Comparison of ENCODE assay signal across 8 cellular contexts in the genomic region with DNA sequence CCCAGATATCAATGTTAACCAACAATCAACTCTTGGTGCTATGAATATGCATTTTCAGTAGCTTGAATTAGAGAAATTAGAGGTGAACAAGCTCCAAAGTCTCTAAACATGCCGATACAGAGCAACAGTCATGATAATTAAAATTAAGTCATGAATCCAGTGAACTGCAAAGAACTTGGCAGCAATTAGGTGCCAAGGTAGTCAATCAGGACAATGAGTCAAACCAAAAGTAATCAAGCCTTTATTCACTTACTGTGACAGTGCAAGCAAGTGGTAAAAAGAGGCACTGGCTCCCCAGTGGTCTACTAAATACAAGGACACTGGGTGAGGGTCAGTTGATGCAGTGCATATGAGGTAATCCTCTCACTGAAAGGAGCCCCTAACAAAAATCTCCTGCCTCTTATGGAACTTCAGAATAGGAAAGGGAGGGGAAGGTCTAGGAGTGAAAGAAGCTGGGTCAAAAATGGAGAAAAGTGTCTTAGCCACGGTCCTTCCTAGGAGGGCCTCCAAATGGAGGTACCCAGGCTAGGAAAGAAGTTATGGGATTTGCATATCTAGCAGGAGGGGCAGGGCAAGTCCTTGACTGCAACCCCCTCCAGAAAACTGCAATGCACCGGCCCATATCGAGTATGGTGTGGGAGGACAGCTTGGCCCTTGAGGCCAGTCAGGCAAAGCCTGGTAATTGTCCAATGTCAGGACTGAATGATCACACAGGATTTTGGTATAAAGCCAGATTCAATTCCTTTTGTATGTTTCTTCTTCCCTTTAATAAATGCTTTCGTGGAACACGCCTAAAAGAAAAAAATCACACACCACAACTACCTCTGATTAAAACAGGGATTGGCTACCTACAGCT. TPM values are rescaled to one million over a fixed set of nuclear protein-coding genes. Genes with fewer than 3 reads are reported as not detected.
A peak's percentile ranks its signal among the peaks of the same experiment; 100 is the strongest.
DNase-seq lines count a peak whose midpoint lies in the region; ATAC-seq and TF ChIP-seq lines count a peak whose summit lies in the region.

No MANE protein-coding gene starts in this region.

- H2AFZ ChIP-seq in fibroblast of lung (ENCODE audit: low read length), result no peak overlapping the region

- no peaks in the 10 kb centered on the region for H3K27me3 ChIP-seq in RWPE2 (ENCODE audit: insufficient read depth, poor library complexity, severe bottlenecking)
- no peaks in the 10 kb centered on the region for H3K27me3 ChIP-seq in fibroblast of lung (ENCODE audit: control insufficient read depth, insufficient read depth, low read length)

- H3K9me3 ChIP-seq in RWPE2 (ENCODE audit: severe bottlenecking) (no peaks in the 10 kb centered on the region), fibroblast of lung (ENCODE audit: control insufficient read depth, insufficient read depth, low read depth, low read length) (no peaks in the 10 kb centered on the region)

- H3K36me3 ChIP-seq in RWPE2 (ENCODE audit: low read depth) (peaks cover 55% of the 10 kb centered on the region), fibroblast of lung (ENCODE audit: control insufficient read depth, insufficient read depth, low read length) (peaks cover 2% of the 10 kb centered on the region)

- TF ChIP-seq CTCF in GM12865 (IDR thresholded peaks at IDR 0.05; ENCODE audit: insufficient read depth, low read depth, low read length, missing control alignments) (no peak), RWPE2 (IDR thresholded peaks at IDR 0.05; ENCODE audit: poor library complexity, severe bottlenecking) (no peak), fibroblast of lung (conservative IDR thresholded peaks at IDR 0.05 in 1 of 2, IDR thresholded peaks at IDR 0.05 in 1 of 2; ENCODE audit: low read depth in 1 of 2, low read length in 2 of 2) (no peak)

- DNase-seq in GM12865 (ENCODE audit: low read depth), result peak; percentile 34
- DNase-seq in RWPE2 (ENCODE audit: low spot score), result no peak
- DNase-seq in fibroblast of lung (ENCODE audit: low read depth in 2 of 2), result no peak
- peak; percentile 81 for DNase-seq in renal cortical epithelial cell (ENCODE audit: low read depth)
- no peak for DNase-seq in RPMI8226
- DNase-seq in retina, result no peak
- no peak for DNase-seq in ureter (ENCODE audit: low spot score)
- no peak for DNase-seq in HuH-7 (ENCODE audit: low spot score)

- H3K9ac ChIP-seq in fibroblast of lung (ENCODE audit: insufficient read depth, low read length), result no peak overlapping the region

- H3K4me1 ChIP-seq in RWPE2 (ENCODE audit: insufficient read depth, poor library complexity, severe bottlenecking) (peaks cover 29% of the 10 kb centered on the region), fibroblast of lung (ENCODE audit: control insufficient read depth, extremely low read depth, insufficient read depth, low read length) (peaks cover 2% of the 10 kb centered on the region)

- peak overlapping the region; percentile 87 for H3K4me2 ChIP-seq in fibroblast of lung (ENCODE audit: extremely low read depth, insufficient read depth, low read length)

- H4K20me1 ChIP-seq in fibroblast of lung (ENCODE audit: control insufficient read depth, extremely low read depth, insufficient read depth, low read length), result no peaks in the 10 kb centered on the region

- H3K27ac ChIP-seq in RWPE2 (ENCODE audit: poor library complexity, severe bottlenecking), result peak overlapping the region; percentile 66
- H3K27ac ChIP-seq in fibroblast of lung (ENCODE audit: insufficient read depth, low read length), result no peak overlapping the region

- ATAC-seq in RWPE2 (ENCODE audit: low read depth), result no peak

- H3K4me3 ChIP-seq in GM12865 (ENCODE audit: low read depth, low read length), result peak overlapping the region; percentile 76
- peak overlapping the region; percentile 89 for H3K4me3 ChIP-seq in RWPE2 (ENCODE audit: severe bottlenecking)
- peak overlapping the region; percentile 97 to 100 (median 99) for H3K4me3 ChIP-seq in fibroblast of lung (replicated peaks in 1 of 4; ENCODE audit: control extremely low read depth in 1 of 4, insufficient read depth in 1 of 4, low read depth in 3 of 4, low read length in 4 of 4)

- peaks cover 43% of the 10 kb centered on the region for H3K79me2 ChIP-seq in fibroblast of lung (ENCODE audit: control insufficient read depth, insufficient read depth, low read length)

RNA-seq across cellular contexts. Expression of gene ZNF770, which starts 1.5 kb away (rescaled TPM):
- total RNA-seq in fibroblast of lung (43.4 and 44.6 TPM in 2 replicates), renal cortical epithelial cell (34.7 and 85.1 TPM in 2 replicates), ureter (47.8 TPM)
- 20.3 and 27.9 TPM in 2 replicates for polyA plus RNA-seq in fibroblast of lung
- 8.8 and 13.8 TPM in 2 replicates for polyA plus RNA-seq in fibroblast of lung (2012)
- polyA minus RNA-seq in fibroblast of lung (ENCODE audit: low replicate concordance), result 3.1 and 4.8 TPM in 2 replicates

RNA-seq across cellular contexts. Expression of gene AQR, which starts 17.0 kb away (rescaled TPM):
- total RNA-seq in fibroblast of lung (18.2 and 19.7 TPM in 2 replicates), renal cortical epithelial cell (24.5 and 37.8 TPM in 2 replicates), ureter (48.5 TPM)
- 33.0 and 37.4 TPM in 2 replicates for polyA plus RNA-seq in fibroblast of lung
- 13.2 and 14.5 TPM in 2 replicates for polyA plus RNA-seq in fibroblast of lung (2012)
- 4.4 and 4.5 TPM in 2 replicates for polyA minus RNA-seq in fibroblast of lung (ENCODE audit: low replicate concordance)

Comparison
In these comparisons a context has a peak if more than half of its experiments do, and no peak if none do; other contexts are left out.
1. DNase-seq: peak in GM12865 (single experiment) and renal cortical epithelial cell (single experiment); none in RWPE2 (single experiment), fibroblast of lung (0 of 2), RPMI8226 (single experiment), retina (single experiment), ureter (single experiment) and HuH-7 (single experiment).
2. Peak in every context shown above with its lines, with median percentiles within 50 percentile points of each other: H3K4me3 ChIP-seq.